In genomic region chr14:38910092-38910491, GRCh38 we compare ENCODE assay signal across 27 cellular contexts.
A peak's percentile ranks its signal among the peaks of the same experiment; 100 is the strongest.
DNase-seq lines count a peak whose midpoint lies in the region; ATAC-seq, FAIRE-seq and TF ChIP-seq lines count a peak whose summit lies in the region.
"Had no signal": no experiment of that assay in that cellular context is flagged by ENCODE, and none has a peak within 500 bp of the region (broad histone marks: within the 10 kb centered on the region; RNA-seq: fewer than 3 reads in every experiment).

No MANE protein-coding gene starts in this region.

- ATAC-seq in GM18519 (IDR thresholded peaks at IDR 0.05; ENCODE audit: low FRiP score, unreplicated experiment) (peak; percentile 78), GM21360 (IDR thresholded peaks at IDR 0.05; ENCODE audit: unreplicated experiment) (peak; percentile 88), HG02885 (IDR thresholded peaks at IDR 0.05; ENCODE audit: poor library complexity, unreplicated experiment) (peak; percentile 86), GM12878 (peak; percentile 31; the same call in 2 of the 3 replicates), HG03045 (IDR thresholded peaks at IDR 0.05; ENCODE audit: unreplicated experiment) (no peak)
- ATAC-seq: gastroesophageal sphincter; left cardiac atrium; Panc1; stimulated activated naive CD8-positive, alpha-beta T cell treated with anti-CD3 and anti-CD28 coated beads, Interleukin-15, amount 100 ng/mL, for 72 hours had no signal

- CTCF ChIA-PET in GM12878 (lab: Yijun Ruan, JAX): interaction anchor here (1.5 kb wide), 1 partner anchor 125 kb away, joined by 3 read pairs; no protein-coding TSS in a partner anchor

- POLR2A ChIA-PET in GM12878 (lab: Charles Lee): no interaction called here

- TF ChIP-seq EP300 in GM12878 (IDR thresholded peaks at IDR 0.05; ENCODE audit: borderline replicate concordance in 1 of 2, control insufficient read depth in 1 of 2, low read depth in 2 of 2, low read length in 2 of 2): no peak

- WGBS in GM12878 (ENCODE audit: insufficient coverage, insufficient replicate concordance, low lambda C conversion rate, missing lambda C conversion rate): 0% methylated on average over 1 of the region's 1 CpG

- DNase-seq in GM12878 (ENCODE audit: low read depth, low spot score): peak; percentile 28
- DNase-seq in UCSD-AML1 (lab: John Stamatoyannopoulos, UW; ENCODE audit: unreplicated experiment): no peak
- DNase-seq in NCI-H2196 (lab: John Stamatoyannopoulos, UW; ENCODE audit: unreplicated experiment): no peak
- DNase-seq in activated T-cell treated with anti-CD3 and anti-CD28 coated beads, Interleukin-2, amount 50 U/mL, for 1 hour: no peak
- DNase-seq: amygdala; Calu3; DND-41; GM23248; hippocampal formation; left cardiac atrium; NCI-H1048; NCI-H187 treated with DMSO at 0.1 percent for 48 hours; NCI-H526; ovary; retina; SHP77; stimulated activated naive CD8-positive, alpha-beta T cell treated with anti-CD3 and anti-CD28 coated beads, Interleukin-15, amount 100 ng/mL, for 72 hours; tibial artery had no signal

- H3K79me2 ChIP-seq in GM12878 (ENCODE audit: control insufficient read depth, insufficient read depth, low read length): no peaks in the 10 kb centered on the region

- TF ChIP-seq CTCF in GM12878 (IDR thresholded peaks at IDR 0.05 in 2 of 3, conservative IDR thresholded peaks at IDR 0.05 in 1 of 3; ENCODE audit: control insufficient read depth in 2 of 3, extremely low read depth in 1 of 3, insufficient read depth in 1 of 3, low read depth in 3 of 3, low read length in 3 of 3): no peak

- H3K36me3 ChIP-seq in GM12878 (ENCODE audit: control insufficient read depth in 2 of 2, insufficient read depth in 2 of 2, low read length in 1 of 2): no peaks in the 10 kb centered on the region
- H3K36me3 ChIP-seq: gastroesophageal sphincter, ovary, tibial artery had no signal

- RAD21 ChIA-PET in GM12878 (lab: Charles Lee; ENCODE audit: unreplicated experiment): no interaction called here

- no peak for TF ChIP-seq RAD21 in GM12878 (IDR thresholded peaks at IDR 0.05; ENCODE audit: insufficient read depth, low read depth, low read length)

- H3K27ac ChIP-seq in GM12878 (ENCODE audit: control insufficient read depth, insufficient read depth): no peak overlapping the region
- H3K27ac ChIP-seq: gastroesophageal sphincter, GM23248, ovary, skin epidermis, tibial artery, VCaP had no signal

- intact Hi-C loops in GM12878 (cut with micrococcal nuclease; ENCODE audit: unreplicated experiment): no loop called here

- FAIRE-seq in GM12878 (lab: Jason Lieb, UNC): no peak
- FAIRE-seq: GM12891 had no signal

- H3K4me3 ChIP-seq in GM12878: no peak overlapping the region
- H3K4me3 ChIP-seq: gastroesophageal sphincter, GM23248, ovary, skin epidermis, tibial artery had no signal

- no peaks in the 10 kb centered on the region for H3K9me3 ChIP-seq in GM12878 (replicated peaks; ENCODE audit: control insufficient read depth, insufficient read depth, low read length)
- H3K9me3 ChIP-seq: ovary, tibial artery had no signal

- peak overlapping the region; percentile 5; the same call in 1 of the 2 replicates for H2AFZ ChIP-seq in GM12878 (ENCODE audit: control insufficient read depth, low read depth, low read length)
- H2AFZ ChIP-seq: GM23248 had no signal

- SMC1A ChIA-PET in GM12878 (lab: Charles Lee; ENCODE audit: uncharacterized antibody, unreplicated experiment): no interaction called here

- BruUV-seq in GM12878 (replicated peaks; lab: Mats Ljungman, UMichigan): no TSS peak

- H4K20me1 ChIP-seq in GM12878 (ENCODE audit: control insufficient read depth, insufficient read depth): no peaks in the 10 kb centered on the region

- H3K27me3 ChIP-seq in GM12878 (replicated peaks in 1 of 2; ENCODE audit: control insufficient read depth in 2 of 2, insufficient read depth in 2 of 2, low read length in 1 of 2): no peaks in the 10 kb centered on the region
- H3K27me3 ChIP-seq: gastroesophageal sphincter, ovary, tibial artery had no signal

- H3K4me1 ChIP-seq in GM12878 (ENCODE audit: control insufficient read depth, insufficient read depth, low read length): peaks cover 9% of the 10 kb centered on the region
- H3K4me1 ChIP-seq: gastroesophageal sphincter, tibial artery had no signal

- no peak for TF ChIP-seq POLR2A in GM12878 (IDR thresholded peaks at IDR 0.05; ENCODE audit: low read depth, low read length)

- in situ Hi-C loops in GM12878 (cut with MboI): no loop called here

- peak overlapping the region; percentile 49; the same call in 1 of the 2 replicates for H3K4me2 ChIP-seq in GM12878 (ENCODE audit: control insufficient read depth, insufficient read depth)

- no peak overlapping the region for H3K9ac ChIP-seq in GM12878 (ENCODE audit: control insufficient read depth, insufficient read depth, low read length)
- H3K9ac ChIP-seq: GM23248 had no signal

TF ChIP-seq in GM12878, 131 proteins besides CTCF, POLR2A, EP300 and RAD21 (continues in another document):
- TF ChIP-seq CBX3 (IDR thresholded peaks at IDR 0.05; ENCODE audit: borderline replicate concordance, low read depth) (no peak), ZNF592 (IDR thresholded peaks at IDR 0.05) (no peak), CHD4 (IDR thresholded peaks at IDR 0.05) (no peak), SMC3 (IDR thresholded peaks at IDR 0.05; ENCODE audit: borderline replicate concordance, low read length) (no peak), BCL3 (IDR thresholded peaks at IDR 0.05; ENCODE audit: borderline replicate concordance, insufficient read depth, low read depth, low read length, poor library complexity, severe bottlenecking) (no peak), MEF2A (IDR thresholded peaks at IDR 0.05; ENCODE audit: insufficient read depth, low read depth, low read length) (0 out of 2 replicates have a peak, but pooled peaks have one; percentile 16), RUNX3 (IDR thresholded peaks at IDR 0.05; ENCODE audit: low read length) (peak; percentile 43; the same call in 1 of the 2 replicates), CHD2 (IDR thresholded peaks at IDR 0.05; ENCODE audit: borderline replicate concordance, low read depth, low read length) (no peak), SMAD1 (IDR thresholded peaks at IDR 0.05; ENCODE audit: low read depth, partially characterized antibody) (no peak), STAT3 (IDR thresholded peaks at IDR 0.05; ENCODE audit: low read depth, low read length) (no peak), PKNOX1 (IDR thresholded peaks at IDR 0.05) (peak; percentile 75), POU2F2 (IDR thresholded peaks at IDR 0.05; ENCODE audit: borderline replicate concordance, low read depth, low read length) (peak; percentile 35; the same call in 1 of the 3 replicates)
